ENCODE assay signal across 10 cellular contexts in genomic region chr10:79090134-79090803, GRCh38. TPM values are rescaled to one million over a fixed set of nuclear protein-coding genes. Genes with fewer than 3 reads are reported as not detected.
A peak's percentile ranks its signal among the peaks of the same experiment; 100 is the strongest.
DNase-seq lines count a peak whose midpoint lies in the region; ATAC-seq and TF ChIP-seq lines count a peak whose summit lies in the region.
"Had no signal": no experiment of that assay in that cellular context is flagged by ENCODE, and none has a peak within 500 bp of the region (broad histone marks: within the 10 kb centered on the region; RNA-seq: fewer than 3 reads in every experiment).

No MANE protein-coding gene starts in this region.

- TF ChIP-seq CTCF in neural cell (IDR thresholded peaks at IDR 0.05; ENCODE audit: poor library complexity, severe bottlenecking), result no peak

- peaks cover 26% of the 10 kb centered on the region for H4K20me1 ChIP-seq in neural cell (ENCODE audit: insufficient read depth)

- no peak for TF ChIP-seq RAD21 in neural cell (conservative IDR thresholded peaks at IDR 0.05)

- no peaks in the 10 kb centered on the region for H3K36me3 Mint-ChIP-seq in T-cell

- peak overlapping the region; percentile 19 to 45 for H3K27ac Mint-ChIP-seq in T-cell

- H3K4me3 Mint-ChIP-seq in T-cell, result no peak overlapping the region
- H3K4me3 Mint-ChIP-seq: naive thymus-derived CD8-positive, alpha-beta T cell had no signal

- H3F3A ChIP-seq in neural cell (ENCODE audit: insufficient read depth, low read length, poor library complexity, severe bottlenecking), result no peaks in the 10 kb centered on the region

- H3K9me3 Mint-ChIP-seq in T-cell, result no peaks in the 10 kb centered on the region
- H3K9me3 Mint-ChIP-seq: naive thymus-derived CD8-positive, alpha-beta T cell had no signal

- H3K9me3 ChIP-seq in neural cell (ENCODE audit: low read length), result no peaks in the 10 kb centered on the region

- no peak for TF ChIP-seq EP300 in neural cell (conservative IDR thresholded peaks at IDR 0.05; ENCODE audit: poor library complexity, severe bottlenecking)

- peak; percentile 33 for DNase-seq in Daoy (ENCODE audit: low read depth)
- no peak for DNase-seq in T-cell
- DNase-seq in NCI-H146 (lab: John Stamatoyannopoulos, UW), result no peak
- DNase-seq in activated CD8-positive, alpha-beta memory T cell treated with anti-CD3 and anti-CD28 coated beads, Interleukin-2, amount 50 U/mL, for 48 hours, result no peak
- DNase-seq in NK-92 treated with Interleukin-12 subunit alpha and Interleukin-12 subunit beta, amount 100 ng/mL, for 24 hours (lab: John Stamatoyannopoulos, UW), result no peak
- DNase-seq in NCI-H1417 treated with DMSO at 0.1 percent for 48 hours (lab: John Stamatoyannopoulos, UW), result no peak
- DNase-seq: naive thymus-derived CD8-positive, alpha-beta T cell; NCI-H2081 treated with DMSO at 0.1 percent for 48 hours had no signal

- CTCF ChIA-PET in T-cell (lab: Charles Lee), result interaction anchor here in 1 of 2 donors (0.6 kb wide), 2 partner anchors 1081 to 1447 kb away, joined by 3 read pairs; no protein-coding TSS in a partner anchor

- peak; percentile 45 for ATAC-seq in HG02678 (IDR thresholded peaks at IDR 0.05; ENCODE audit: unreplicated experiment)
- no peak for ATAC-seq in T-cell (replicated peaks in 1 of 4)
- ATAC-seq: naive thymus-derived CD8-positive, alpha-beta T cell had no signal

- no peaks in the 10 kb centered on the region for H3K9me2 ChIP-seq in neural cell (ENCODE audit: insufficient read depth, low read length)

- peaks cover 93% of the 10 kb centered on the region for H3K79me2 ChIP-seq in neural cell (replicated peaks; ENCODE audit: insufficient read depth, low read length)

- peak overlapping the region; percentile 9 for H3K4me2 ChIP-seq in neural cell (ENCODE audit: low read length)

- peaks cover 49 to 69% (median 67%) of the 10 kb centered on the region in 3 donors for H3K4me1 Mint-ChIP-seq in T-cell

- POLR2A ChIA-PET in T-cell (lab: Charles Lee), result no interaction called here

- H3K27me3 ChIP-seq in neural cell (ENCODE audit: insufficient read depth, low read depth, low read length), result no peaks in the 10 kb centered on the region

- no peaks in the 10 kb centered on the region for H3K27me3 Mint-ChIP-seq in T-cell
- H3K27me3 Mint-ChIP-seq: naive thymus-derived CD8-positive, alpha-beta T cell had no signal

- H3K9ac ChIP-seq in neural cell (ENCODE audit: low read length), result peak overlapping the region; percentile 42

- H2AFZ ChIP-seq in neural cell (ENCODE audit: low read depth, low read length), result no peak overlapping the region

- H3K4me3 ChIP-seq in neural cell (ENCODE audit: low read length), result peak overlapping the region; percentile 43

- peak overlapping the region; percentile 87 for H3K27ac ChIP-seq in neural cell (ENCODE audit: low read length)

- H3K36me3 ChIP-seq in neural cell (ENCODE audit: insufficient read depth, low read length), result no peaks in the 10 kb centered on the region

TF ChIP-seq in neural cell, 6 proteins besides CTCF, POLR2A, EP300 and RAD21:
- TF ChIP-seq REST (IDR thresholded peaks at IDR 0.05; ENCODE audit: borderline replicate concordance) (no peak), SMC3 (conservative IDR thresholded peaks at IDR 0.05; ENCODE audit: poor library complexity) (peak; percentile 24)

RNA-seq across cellular contexts. Expression of gene ZMIZ1, which starts 21.5 kb away (rescaled TPM):
- total RNA-seq in Daoy (2014; rRNA removed; shearing (Covaris generic)), result 13.9 TPM in 2 replicates
- total RNA-seq in T-cell, result 10 to 100 TPM; 16.8 to 27.1 (median 21.2) TPM
- polyA plus RNA-seq in neural cell, result 26.8 and 63.9 TPM in 2 replicates
- 62.6 and 99.6 TPM in 2 replicates for polyA minus RNA-seq in neural cell
